ENCODE assay signal across 1 cellular context in the genomic region with DNA sequence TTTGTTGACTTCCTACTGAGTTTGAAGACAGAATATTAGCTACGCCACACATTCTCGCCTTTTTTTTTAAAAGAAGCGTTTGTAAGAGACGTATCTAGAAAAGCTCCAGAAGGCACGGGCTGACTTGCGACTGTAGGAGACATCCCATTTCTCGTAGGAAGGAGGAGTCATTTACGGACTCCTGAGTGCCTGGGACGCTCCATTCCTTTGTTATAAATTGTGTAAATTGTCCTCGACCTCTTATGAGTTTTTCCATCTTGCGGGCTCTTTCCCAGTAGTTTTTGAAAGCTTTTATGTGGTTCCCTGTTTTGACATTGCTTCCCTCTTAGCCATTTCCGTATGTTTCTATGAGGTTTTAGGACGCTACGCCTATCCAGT.
TF ChIP-seq lines count a peak whose summit lies in the region.

No MANE protein-coding gene starts in this region.

TF ChIP-seq in WTC11, 78 proteins besides CTCF, POLR2A, EP300 and RAD21 (continued from another document):
- TF ChIP-seq, protein P1, sequence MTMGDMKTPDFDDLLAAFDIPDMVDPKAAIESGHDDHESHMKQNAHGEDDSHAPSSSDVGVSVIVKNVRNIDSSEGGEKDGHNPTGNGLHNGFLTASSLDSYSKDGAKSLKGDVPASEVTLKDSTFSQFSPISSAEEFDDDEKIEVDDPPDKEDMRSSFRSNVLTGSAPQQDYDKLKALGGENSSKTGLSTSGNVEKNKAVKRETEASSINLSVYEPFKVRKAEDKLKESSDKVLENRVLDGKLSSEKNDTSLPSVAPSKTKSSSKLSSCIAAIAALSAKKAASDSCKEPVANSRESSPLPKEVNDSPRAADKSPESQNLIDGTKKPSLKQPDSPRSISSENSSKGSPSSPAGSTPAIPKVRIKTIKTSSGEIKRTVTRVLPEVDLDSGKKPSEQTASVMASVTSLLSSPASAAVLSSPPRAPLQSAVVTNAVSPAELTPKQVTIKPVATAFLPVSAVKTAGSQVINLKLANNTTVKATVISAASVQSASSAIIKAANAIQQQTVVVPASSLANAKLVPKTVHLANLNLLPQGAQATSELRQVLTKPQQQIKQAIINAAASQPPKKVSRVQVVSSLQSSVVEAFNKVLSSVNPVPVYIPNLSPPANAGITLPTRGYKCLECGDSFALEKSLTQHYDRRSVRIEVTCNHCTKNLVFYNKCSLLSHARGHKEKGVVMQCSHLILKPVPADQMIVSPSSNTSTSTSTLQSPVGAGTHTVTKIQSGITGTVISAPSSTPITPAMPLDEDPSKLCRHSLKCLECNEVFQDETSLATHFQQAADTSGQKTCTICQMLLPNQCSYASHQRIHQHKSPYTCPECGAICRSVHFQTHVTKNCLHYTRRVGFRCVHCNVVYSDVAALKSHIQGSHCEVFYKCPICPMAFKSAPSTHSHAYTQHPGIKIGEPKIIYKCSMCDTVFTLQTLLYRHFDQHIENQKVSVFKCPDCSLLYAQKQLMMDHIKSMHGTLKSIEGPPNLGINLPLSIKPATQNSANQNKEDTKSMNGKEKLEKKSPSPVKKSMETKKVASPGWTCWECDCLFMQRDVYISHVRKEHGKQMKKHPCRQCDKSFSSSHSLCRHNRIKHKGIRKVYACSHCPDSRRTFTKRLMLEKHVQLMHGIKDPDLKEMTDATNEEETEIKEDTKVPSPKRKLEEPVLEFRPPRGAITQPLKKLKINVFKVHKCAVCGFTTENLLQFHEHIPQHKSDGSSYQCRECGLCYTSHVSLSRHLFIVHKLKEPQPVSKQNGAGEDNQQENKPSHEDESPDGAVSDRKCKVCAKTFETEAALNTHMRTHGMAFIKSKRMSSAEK (CRISPR knock-in tag; IDR thresholded peaks at IDR 0.05; ENCODE audit: borderline replicate concordance), result no peak
- TF ChIP-seq ZNF121 (CRISPR knock-in tag; IDR thresholded peaks at IDR 0.05) (no peak), HMGA2 (CRISPR knock-in tag; IDR thresholded peaks at IDR 0.05) (no peak), SMAD3 (CRISPR knock-in tag; IDR thresholded peaks at IDR 0.05; ENCODE audit: borderline replicate concordance) (no peak), CREB1 (CRISPR knock-in tag; IDR thresholded peaks at IDR 0.05) (no peak), KAT7 (CRISPR knock-in tag; IDR thresholded peaks at IDR 0.05; ENCODE audit: borderline replicate concordance) (no peak), MXD4 (CRISPR knock-in tag; IDR thresholded peaks at IDR 0.05; ENCODE audit: borderline replicate concordance) (no peak), ATF1 (CRISPR knock-in tag; IDR thresholded peaks at IDR 0.05) (no peak), RORB (CRISPR knock-in tag; IDR thresholded peaks at IDR 0.05) (no peak), ETV6 (CRISPR knock-in tag; IDR thresholded peaks at IDR 0.05) (no peak), MYBL2 (CRISPR knock-in tag; IDR thresholded peaks at IDR 0.05) (no peak), ZNF416 (CRISPR knock-in tag; IDR thresholded peaks at IDR 0.05) (no peak)
- TF ChIP-seq, protein P2, sequence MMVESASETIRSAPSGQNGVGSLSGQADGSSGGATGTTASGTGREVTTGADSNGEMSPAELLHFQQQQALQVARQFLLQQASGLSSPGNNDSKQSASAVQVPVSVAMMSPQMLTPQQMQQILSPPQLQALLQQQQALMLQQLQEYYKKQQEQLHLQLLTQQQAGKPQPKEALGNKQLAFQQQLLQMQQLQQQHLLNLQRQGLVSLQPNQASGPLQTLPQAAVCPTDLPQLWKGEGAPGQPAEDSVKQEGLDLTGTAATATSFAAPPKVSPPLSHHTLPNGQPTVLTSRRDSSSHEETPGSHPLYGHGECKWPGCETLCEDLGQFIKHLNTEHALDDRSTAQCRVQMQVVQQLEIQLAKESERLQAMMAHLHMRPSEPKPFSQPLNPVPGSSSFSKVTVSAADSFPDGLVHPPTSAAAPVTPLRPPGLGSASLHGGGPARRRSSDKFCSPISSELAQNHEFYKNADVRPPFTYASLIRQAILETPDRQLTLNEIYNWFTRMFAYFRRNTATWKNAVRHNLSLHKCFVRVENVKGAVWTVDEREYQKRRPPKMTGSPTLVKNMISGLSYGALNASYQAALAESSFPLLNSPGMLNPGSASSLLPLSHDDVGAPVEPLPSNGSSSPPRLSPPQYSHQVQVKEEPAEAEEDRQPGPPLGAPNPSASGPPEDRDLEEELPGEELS (CRISPR knock-in tag; IDR thresholded peaks at IDR 0.05), result no peak
